ENCODE assay signal across 8 cellular contexts in the genomic region with DNA sequence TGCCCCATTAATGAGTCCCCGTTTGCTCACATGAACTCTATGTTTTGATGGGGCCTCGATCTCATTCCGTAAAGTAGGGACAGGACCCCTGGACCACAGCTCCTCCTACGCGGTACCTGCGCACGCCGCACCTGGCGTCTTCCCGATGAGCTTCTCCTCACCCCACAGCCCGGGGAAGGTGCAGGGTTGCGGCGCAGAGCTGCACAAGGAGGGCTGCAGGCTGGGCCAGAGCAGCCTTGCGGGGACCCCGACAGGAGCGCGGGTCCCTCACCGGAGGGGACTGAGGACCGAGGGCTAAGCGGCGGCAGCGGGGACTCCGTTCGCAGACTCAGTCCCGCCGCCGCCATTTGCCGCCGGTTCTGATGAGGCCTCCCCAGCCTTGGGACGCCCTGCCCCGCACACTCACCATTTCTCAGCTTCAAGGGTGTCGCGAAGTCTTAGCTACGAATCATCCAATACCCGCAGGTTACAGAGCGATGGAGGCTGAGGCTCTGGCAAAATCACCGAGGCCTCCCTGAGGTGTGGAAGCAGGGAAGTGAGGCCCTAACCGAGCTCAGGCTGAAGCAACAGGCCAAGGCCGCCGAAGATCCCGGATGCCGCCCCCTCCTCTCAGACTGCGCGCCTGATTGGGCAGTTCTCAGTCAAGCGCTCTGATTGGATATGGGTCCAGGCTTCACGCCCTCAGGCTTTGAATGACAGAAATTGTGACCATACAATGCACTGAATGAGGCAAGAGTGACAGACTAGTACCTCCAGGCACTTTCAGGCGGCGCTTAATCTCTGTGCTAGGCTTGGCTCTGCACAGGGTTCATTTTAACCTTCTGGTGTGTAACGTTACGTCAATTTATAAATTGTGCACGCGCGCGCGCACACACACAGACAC.
DNase-seq lines count a peak whose midpoint lies in the region; ATAC-seq lines count a peak whose summit lies in the region.

No MANE protein-coding gene starts in this region.

- DNase-seq in ACHN = peak; percentile 98
- DNase-seq in NCI-H2227 (lab: John Stamatoyannopoulos, UW; ENCODE audit: unreplicated experiment) = peak; percentile 97
- DNase-seq in activated CD4-positive, CD25-positive, alpha-beta regulatory T cell treated with anti-CD3 and anti-CD28 coated beads, Interleukin-2, amount 50 U/mL, for 16 hours (ENCODE audit: low read depth, low spot score) = peak; percentile 90
- DNase-seq in cerebellar cortex (ENCODE audit: low spot score) = peak; percentile 100
- peak; percentile 99 for DNase-seq in islet precursor cell
- DNase-seq in stimulated activated CD4-positive, alpha-beta T cell treated with anti-CD3 and anti-CD28 coated beads, Interleukin-12 subunit alpha, Interleukin-12 subunit beta, amount 100 ng/mL, for 4 hours = peak; percentile 82

- peak; percentile 100 for ATAC-seq in GM18870 (IDR thresholded peaks at IDR 0.05; ENCODE audit: unreplicated experiment)
- ATAC-seq in HG03108 (IDR thresholded peaks at IDR 0.05; ENCODE audit: unreplicated experiment) = peak; percentile 100

- in situ Hi-C loops in ACHN (cut with HindIII; ENCODE audit: low pct_ligation_motif_present, low pct_unique_long_range_greater_than_20kb, low sequenced_read_pairs) = no loop called here

Comparison
In these comparisons a context has a peak if more than half of its experiments do, and no peak if none do; other contexts are left out.
1. Peak in every context shown above with its lines: DNase-seq and ATAC-seq.